13 cellular contexts compared by ENCODE assay signal in genomic region chr9:35920004-35920658, GRCh38. TPM values are rescaled to one million over a fixed set of nuclear protein-coding genes. Genes with fewer than 3 reads are reported as not detected.
A peak's percentile ranks its signal among the peaks of the same experiment; 100 is the strongest.
DNase-seq lines count a peak whose midpoint lies in the region; ATAC-seq and TF ChIP-seq lines count a peak whose summit lies in the region.
"Had no signal": no experiment of that assay in that cellular context is flagged by ENCODE, and none has a peak within 500 bp of the region (broad histone marks: within the 10 kb centered on the region; RNA-seq: fewer than 3 reads in every experiment).

No MANE protein-coding gene starts in this region.

- no peak for TF ChIP-seq POLR2A in HCT116 (IDR thresholded peaks at IDR 0.05; ENCODE audit: borderline replicate concordance, extremely low read depth, insufficient read depth, insufficient read length)

- TF ChIP-seq CTCF in HCT116 (IDR thresholded peaks at IDR 0.05 in 2 of 3, conservative IDR thresholded peaks at IDR 0.05 in 1 of 3; ENCODE audit: borderline replicate concordance in 1 of 3, insufficient read depth in 1 of 3, low read depth in 2 of 3, low read length in 2 of 3), result no peak

- H3K36me3 ChIP-seq in HCT116 (ENCODE audit: control insufficient read depth in 1 of 2, insufficient read depth in 2 of 2, low read length in 2 of 2), result no peaks in the 10 kb centered on the region
- H3K36me3 ChIP-seq in skeletal muscle tissue (ENCODE audit: control insufficient read depth in 3 of 3, insufficient read depth in 3 of 3, low read length in 3 of 3), result no peaks in the 10 kb centered on the region

- H2AFZ ChIP-seq in HCT116 (ENCODE audit: low read depth, low read length, poor library complexity, severe bottlenecking), result peak overlapping the region; percentile 5

- no peaks in the 10 kb centered on the region for H3K79me2 ChIP-seq in HCT116 (ENCODE audit: insufficient read depth, low read length)

- POLR2A ChIA-PET in HCT116 (lab: Charles Lee), result no interaction called here

- no peaks in the 10 kb centered on the region for H3K9me2 ChIP-seq in HCT116 (ENCODE audit: insufficient read depth)

- ATAC-seq in HCT116 (no peak), left ventricle myocardium superior (peak; percentile 17)

- H3K27me3 ChIP-seq in HCT116 (ENCODE audit: insufficient read depth, low read length) (no peaks in the 10 kb centered on the region), skeletal muscle tissue (ENCODE audit: control insufficient read depth in 3 of 3, insufficient read depth in 3 of 3, low read length in 3 of 3) (no peaks in the 10 kb centered on the region)

- H3K9me3 ChIP-seq in HCT116 (ENCODE audit: control insufficient read depth in 1 of 2, insufficient read depth in 1 of 2, low read depth in 1 of 2, low read length in 2 of 2), result no peaks in the 10 kb centered on the region
- no peaks in the 10 kb centered on the region for H3K9me3 ChIP-seq in skeletal muscle tissue (ENCODE audit: control insufficient read depth in 3 of 3, low read length in 3 of 3)

- intact Hi-C loops in HCT116 (cut with micrococcal nuclease) (no loop called here), left ventricle myocardium superior (cut with micrococcal nuclease) (no loop called here)

- H4K20me1 ChIP-seq in HCT116 (ENCODE audit: insufficient read depth), result no peaks in the 10 kb centered on the region

- no peak overlapping the region for H3K4me2 ChIP-seq in HCT116 (ENCODE audit: low read length)

- DNase-seq in HCT116 (ENCODE audit: low read depth, low spot score) (no peak), OCI-M1 (lab: John Stamatoyannopoulos, UW) (peak; percentile 45), left ventricle myocardium superior (no peak), ureter (ENCODE audit: low spot score) (no peak), NCI-H1092 treated with DMSO at 0.1 percent for 48 hours (lab: John Stamatoyannopoulos, UW) (no peak)
- no peak for DNase-seq in activated naive CD4-positive, alpha-beta T cell (lab: John Stamatoyannopoulos, UW)
- no peak for DNase-seq in activated CD8-positive, alpha-beta memory T cell treated with anti-CD3 and anti-CD28 coated beads, Interleukin-2, amount 50 U/mL, for 48 hours
- DNase-seq: activated CD4-positive, alpha-beta T cell treated with anti-CD3 and anti-CD28 coated beads, Interleukin-2, amount 50 U/mL, for 1 hour; activated gamma-delta T cell treated with Interleukin-2 at 50 U/mL for 16 hours; NCI-H774 had no signal

- RAD21 ChIA-PET in HCT116 (lab: Charles Lee; ENCODE audit: low non-redundant PET in 1 of 2, low total read pairs in 2 of 2, uncharacterized antibody in 2 of 2, unreplicated experiment in 2 of 2), result no interaction called here

- H3K4me1 ChIP-seq in HCT116 (ENCODE audit: control insufficient read depth in 1 of 2, insufficient read depth in 2 of 2, low read length in 2 of 2) (peaks cover 14 to 20% of the 10 kb centered on the region in 2 experiments), skeletal muscle tissue (ENCODE audit: control insufficient read depth in 3 of 3, insufficient read depth in 3 of 3, low read length in 3 of 3) (peaks cover 9 to 25% (median 10%) of the 10 kb centered on the region in 3 donors)

- no peak for TF ChIP-seq RAD21 in HCT116 (IDR thresholded peaks at IDR 0.05; ENCODE audit: low read depth)

- no peak overlapping the region for H3K9ac ChIP-seq in HCT116 (ENCODE audit: low read length)
- H3K9ac ChIP-seq in skeletal muscle tissue (ENCODE audit: low read depth in 1 of 3, low read length in 3 of 3), result no peak overlapping the region

- H3K27ac ChIP-seq in HCT116 (ENCODE audit: low read depth, low read length) (no peak overlapping the region), skeletal muscle tissue (ENCODE audit: low read depth, low read length) (peak overlapping the region; percentile 32)

- no TSS peak for BruUV-seq in HCT116 (replicated peaks; lab: Mats Ljungman, UMichigan)

- H3K4me3 ChIP-seq in HCT116 (replicated peaks in 1 of 2; ENCODE audit: low read depth in 1 of 2, low read length in 2 of 2), result no peak overlapping the region
- H3K4me3 ChIP-seq in skeletal muscle tissue (ENCODE audit: low read length in 3 of 3), result no peak overlapping the region

- CTCF ChIA-PET in HCT116 (lab: Charles Lee), result interaction anchor here (1.0 kb wide), 1 partner anchor 35 kb away, joined by 3 read pairs; no protein-coding TSS in a partner anchor

TF ChIP-seq in HCT116, 20 proteins besides CTCF, POLR2A, EP300 and RAD21:
- TF ChIP-seq SIN3A (IDR thresholded peaks at IDR 0.05; ENCODE audit: low read depth) (no peak), FOSL1 (IDR thresholded peaks at IDR 0.05; ENCODE audit: low read depth) (no peak), JUND (IDR thresholded peaks at IDR 0.05) (no peak), ZNF274 (IDR thresholded peaks at IDR 0.05; ENCODE audit: low read depth, low read length) (no peak), CEBPB (IDR thresholded peaks at IDR 0.05; ENCODE audit: low read depth) (no peak), EZH2 (IDR thresholded peaks at IDR 0.05) (no peak), SP1 (IDR thresholded peaks at IDR 0.05; ENCODE audit: low read depth) (no peak), EZH2phosphoT487 (IDR thresholded peaks at IDR 0.05; ENCODE audit: borderline replicate concordance) (no peak)
- TF ChIP-seq, protein P1, sequence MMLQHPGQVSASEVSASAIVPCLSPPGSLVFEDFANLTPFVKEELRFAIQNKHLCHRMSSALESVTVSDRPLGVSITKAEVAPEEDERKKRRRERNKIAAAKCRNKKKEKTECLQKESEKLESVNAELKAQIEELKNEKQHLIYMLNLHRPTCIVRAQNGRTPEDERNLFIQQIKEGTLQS (IDR thresholded peaks at IDR 0.05), result no peak
- TF ChIP-seq, protein P2, sequence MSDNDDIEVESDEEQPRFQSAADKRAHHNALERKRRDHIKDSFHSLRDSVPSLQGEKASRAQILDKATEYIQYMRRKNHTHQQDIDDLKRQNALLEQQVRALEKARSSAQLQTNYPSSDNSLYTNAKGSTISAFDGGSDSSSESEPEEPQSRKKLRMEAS (IDR thresholded peaks at IDR 0.05), result no peak

RNA-seq across cellular contexts. Expression of gene SPAAR, which starts 10.8 kb away (rescaled TPM):
- total RNA-seq in HCT116 (2021; ENCODE audit: unreplicated experiment) (not detected), left ventricle myocardium superior (9.8 TPM), skeletal muscle tissue (1.0 TPM), ureter (1.9 TPM)
- polyA plus RNA-seq in HCT116 (2012), result 0.05 TPM in 1 of 2 replicates, not detected in the other

RNA-seq across cellular contexts. Expression of gene HRCT1, which starts 14.1 kb away (rescaled TPM):
- total RNA-seq in HCT116 (2021; ENCODE audit: unreplicated experiment), result 0.32 TPM
- 0.81 and 1.1 TPM in 2 replicates for polyA plus RNA-seq in HCT116 (2012)
- 9.0 TPM for total RNA-seq in left ventricle myocardium superior
- 2.1 TPM for total RNA-seq in skeletal muscle tissue
- 7.2 TPM for total RNA-seq in ureter
- total RNA-seq: cerebellum had no signal

RNA-seq across cellular contexts. Expression of gene OR2S2, which starts 37.8 kb away (rescaled TPM):
- total RNA-seq in HCT116 (2021; ENCODE audit: unreplicated experiment) (not detected), left ventricle myocardium superior (not detected), skeletal muscle tissue (not detected), ureter (not detected)
- not detected in 2 replicates for polyA plus RNA-seq in HCT116 (2012)
- total RNA-seq: cerebellum, glomerular endothelial cell had no signal

RNA-seq across cellular contexts. Expression of gene OR13J1, which starts 49.9 kb away (rescaled TPM):
- not detected for total RNA-seq in HCT116 (2021; ENCODE audit: unreplicated experiment)
- 0.06 TPM in 1 of 2 replicates, not detected in the other for polyA plus RNA-seq in HCT116 (2012)
- total RNA-seq in left ventricle myocardium superior, result not detected
- total RNA-seq in skeletal muscle tissue, result not detected
- total RNA-seq in ureter, result not detected
- total RNA-seq: cerebellum, glomerular endothelial cell had no signal
